In genomic region chr5:77630246-77631165, GRCh38 we compare ENCODE assay signal across 9 cellular contexts. TPM values are rescaled to one million over a fixed set of nuclear protein-coding genes. Genes with fewer than 3 reads are reported as not detected.
DNase-seq lines count a peak whose midpoint lies in the region; ATAC-seq, FAIRE-seq and TF ChIP-seq lines count a peak whose summit lies in the region.
"Had no signal": no experiment of that assay in that cellular context is flagged by ENCODE, and none has a peak within 500 bp of the region (broad histone marks: within the 10 kb centered on the region; RNA-seq: fewer than 3 reads in every experiment).

No MANE protein-coding gene starts in this region.

- peaks cover 75% of the 10 kb centered on the region for H3K27me3 Mint-ChIP-seq in activated T-helper 1 cell treated with anti-CD3 and anti-CD28 coated beads, Interleukin-12 subunit alpha, Interleukin-12 subunit beta, Interleukin-2, Interleukin-4 antibody, amounts not matched to agents 30 ng/mL and 10 ng/mL and 1 ng/mL, durations not matched to agents 14 hours and 24 hours and 36 hours (ENCODE audit: insufficient read depth)

- peak; percentile 88 for ATAC-seq in HG03139 (IDR thresholded peaks at IDR 0.05; ENCODE audit: unreplicated experiment)

- H3K4me3 Mint-ChIP-seq in activated T-helper 1 cell treated with anti-CD3 and anti-CD28 coated beads, Interleukin-12 subunit alpha, Interleukin-12 subunit beta, Interleukin-2, Interleukin-4 antibody, amounts not matched to agents 30 ng/mL and 10 ng/mL and 1 ng/mL, durations not matched to agents 14 hours and 24 hours and 36 hours = peak overlapping the region; percentile 72

- H3K4me3 ChIP-seq in iPS DF 6.9 (ENCODE audit: low read length) (peak overlapping the region; percentile 30; the same call in 1 of the 2 replicates), small intestine (ENCODE audit: low read depth in 1 of 2, low read length in 2 of 2) (peak overlapping the region; percentile 18 to 63)

- peak; percentile 74 for TF ChIP-seq POLR2A in GM19099 (IDR thresholded peaks at IDR 0.05; ENCODE audit: extremely low read depth, insufficient read length, low read depth)

- H3K4me1 Mint-ChIP-seq in activated T-helper 1 cell treated with anti-CD3 and anti-CD28 coated beads, Interleukin-12 subunit alpha, Interleukin-12 subunit beta, Interleukin-2, Interleukin-4 antibody, amounts not matched to agents 30 ng/mL and 10 ng/mL and 1 ng/mL, durations not matched to agents 14 hours and 24 hours and 36 hours (ENCODE audit: low read depth) = peaks cover 28% of the 10 kb centered on the region

- WGBS in iPS DF 6.9 (ENCODE audit: insufficient coverage, insufficient read length) = no CpG with 5 or more reads among the region's 78 CpGs
- WGBS in small intestine, 3 donors = 1 to 3% (median 2%) methylated on average over 64 to 78 of the region's 78 CpGs

- peak; percentile 50 for DNase-seq in DMS 273 treated with DMSO at 0.1 percent for 48 hours (lab: John Stamatoyannopoulos, UW)
- peak; percentile 61 for DNase-seq in NCI-H510A treated with DMSO at 0.1 percent for 48 hours (lab: John Stamatoyannopoulos, UW)
- peak; percentile 20 for DNase-seq in activated T-helper 1 cell treated with anti-CD3 and anti-CD28 coated beads, Interleukin-12 subunit alpha, Interleukin-12 subunit beta, Interleukin-2, Interleukin-4 antibody, amounts not matched to agents 30 ng/mL and 10 ng/mL and 1 ng/mL, durations not matched to agents 14 hours and 24 hours and 36 hours (ENCODE audit: low spot score)
- DNase-seq in iPS DF 6.9 (ENCODE audit: low read depth, low spot score) = no peak
- peak; percentile 34 for DNase-seq in small intestine
- no peak for DNase-seq in foreskin melanocyte

- H3K27ac ChIP-seq in iPS DF 6.9 (ENCODE audit: low read length) (no peak overlapping the region), small intestine (ENCODE audit: low read depth in 1 of 2, low read length in 1 of 2) (no peak overlapping the region)

- H3K36me3 Mint-ChIP-seq in activated T-helper 1 cell treated with anti-CD3 and anti-CD28 coated beads, Interleukin-12 subunit alpha, Interleukin-12 subunit beta, Interleukin-2, Interleukin-4 antibody, amounts not matched to agents 30 ng/mL and 10 ng/mL and 1 ng/mL, durations not matched to agents 14 hours and 24 hours and 36 hours (ENCODE audit: low read depth) = peaks cover 2% of the 10 kb centered on the region

- peaks cover 6% of the 10 kb centered on the region for H3K9me3 Mint-ChIP-seq in activated T-helper 1 cell treated with anti-CD3 and anti-CD28 coated beads, Interleukin-12 subunit alpha, Interleukin-12 subunit beta, Interleukin-2, Interleukin-4 antibody, amounts not matched to agents 30 ng/mL and 10 ng/mL and 1 ng/mL, durations not matched to agents 14 hours and 24 hours and 36 hours

- H3K27me3 ChIP-seq in iPS DF 6.9 (ENCODE audit: control insufficient read depth, insufficient read depth, low read length) = peaks cover 71% of the 10 kb centered on the region
- H3K27me3 ChIP-seq in small intestine (ENCODE audit: control insufficient read depth in 2 of 2, insufficient read depth in 2 of 2, low read length in 2 of 2) = peaks cover 6 to 50% of the 10 kb centered on the region in 2 donors

- H3K27ac Mint-ChIP-seq in activated T-helper 1 cell treated with anti-CD3 and anti-CD28 coated beads, Interleukin-12 subunit alpha, Interleukin-12 subunit beta, Interleukin-2, Interleukin-4 antibody, amounts not matched to agents 30 ng/mL and 10 ng/mL and 1 ng/mL, durations not matched to agents 14 hours and 24 hours and 36 hours = peak overlapping the region; percentile 72

- H3K36me3 ChIP-seq in iPS DF 6.9 (ENCODE audit: control insufficient read depth, insufficient read depth, low read length) = no peaks in the 10 kb centered on the region
- H3K36me3 ChIP-seq in small intestine (ENCODE audit: control insufficient read depth in 2 of 2, insufficient read depth in 2 of 2, low read length in 2 of 2) = no peaks in the 10 kb centered on the region

- H3K9me3 ChIP-seq in iPS DF 6.9 (ENCODE audit: control insufficient read depth, insufficient read depth, low read length) (no peaks in the 10 kb centered on the region), small intestine (ENCODE audit: control insufficient read depth, low read depth) (peaks cover 2% of the 10 kb centered on the region)

- H3K4me1 ChIP-seq in iPS DF 6.9 (ENCODE audit: control insufficient read depth, insufficient read depth, low read length) (peaks cover 5% of the 10 kb centered on the region), small intestine (ENCODE audit: control insufficient read depth in 2 of 2, insufficient read depth in 1 of 2, low read depth in 1 of 2, low read length in 1 of 2) (peaks cover 2 to 5% of the 10 kb centered on the region in 2 donors)

- intact Hi-C loops in activated T-helper 1 cell treated with anti-CD3 and anti-CD28 coated beads, Interleukin-12 subunit alpha, Interleukin-12 subunit beta, Interleukin-2, Interleukin-4 antibody, amounts not matched to agents 30 ng/mL and 10 ng/mL and 1 ng/mL, durations not matched to agents 14 hours and 24 hours and 36 hours (cut with micrococcal nuclease) = loop anchor here (1.0 to 10.0 kb wide), 5 partner anchors 10 to 1546 kb away; partner anchors contain the start of gene SV2C

- no peak for FAIRE-seq in small intestine (lab: Jason Lieb, UNC)

RNA-seq across cellular contexts. Expression of gene OTP, which starts 8.0 kb away (rescaled TPM):
- not detected in 2 replicates for total RNA-seq in activated T-helper 1 cell treated with anti-CD3 and anti-CD28 coated beads, Interleukin-12 subunit alpha, Interleukin-12 subunit beta, Interleukin-2, Interleukin-4 antibody, amounts not matched to agents 30 ng/mL and 10 ng/mL and 1 ng/mL, durations not matched to agents 14 hours and 24 hours and 36 hours
- polyA plus RNA-seq in small intestine = not detected
- total RNA-seq: dermis microvascular lymphatic vessel endothelial cell had no signal

Comparison
In these comparisons a context has a peak if more than half of its experiments do, and no peak if none do; other contexts are left out.
1. DNase-seq: peak in DMS 273 treated with DMSO at 0.1 percent for 48 hours (single experiment), NCI-H510A treated with DMSO at 0.1 percent for 48 hours (single experiment), activated T-helper 1 cell treated with anti-CD3 and anti-CD28 coated beads, Interleukin-12 subunit alpha, Interleukin-12 subunit beta, Interleukin-2, Interleukin-4 antibody, amounts not matched to agents 30 ng/mL and 10 ng/mL and 1 ng/mL, durations not matched to agents 14 hours and 24 hours and 36 hours (single experiment) and small intestine (single experiment); none in iPS DF 6.9 (single experiment) and foreskin melanocyte (single experiment).